ENCODE assay signal across 8 cellular contexts in the genomic region with DNA sequence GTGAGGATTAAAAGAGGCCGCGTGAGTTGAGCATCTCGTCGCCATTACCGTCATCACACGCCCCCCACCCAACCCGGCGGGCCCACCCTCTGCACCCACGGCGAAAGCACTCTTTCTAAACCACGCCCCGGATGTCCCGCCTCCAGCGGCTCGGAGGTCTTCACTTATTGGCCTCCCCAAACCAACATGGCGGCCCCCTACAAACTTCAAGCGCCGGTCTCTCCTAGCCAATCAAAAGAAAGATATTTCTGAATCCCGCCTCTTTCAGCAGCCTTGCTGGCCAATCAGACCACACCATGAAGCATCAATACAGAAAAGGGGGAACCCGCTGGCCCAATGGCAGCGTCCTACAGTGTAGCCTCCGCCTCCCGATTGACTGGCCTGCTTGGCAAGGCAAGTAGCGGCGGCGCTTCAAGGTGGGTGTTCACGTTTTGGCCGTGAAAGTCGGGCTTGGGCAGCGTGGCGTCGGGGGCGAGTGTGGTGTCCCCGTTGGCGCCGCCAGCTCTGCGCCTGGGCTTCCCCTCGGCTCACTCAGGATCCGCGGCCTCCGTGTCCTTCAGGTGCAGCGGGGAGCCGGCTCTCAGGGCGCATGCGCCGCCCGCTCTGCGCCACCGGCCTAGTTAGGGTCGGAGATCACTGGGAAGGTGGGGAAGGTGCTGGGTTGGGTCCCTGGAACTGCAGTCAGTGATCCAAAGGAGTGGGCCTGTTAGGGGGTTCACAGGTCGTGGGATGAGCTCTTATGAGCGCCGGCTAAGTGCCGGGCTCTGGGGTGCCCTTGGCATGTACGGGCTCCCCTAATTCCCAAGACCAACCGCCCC. TPM values are rescaled to one million over a fixed set of nuclear protein-coding genes. Genes with fewer than 3 reads are reported as not detected.
DNase-seq lines count a peak whose midpoint lies in the region; ATAC-seq and TF ChIP-seq lines count a peak whose summit lies in the region.

TSS of gene NDUFS8 (plus strand) at position 364 of the 818 bp plus-strand sequence. CDS start 1,471 bp downstream, outside the sequence.

- TF ChIP-seq CTCF in spleen (IDR thresholded peaks at IDR 0.05 in 8 of 11, conservative IDR thresholded peaks at IDR 0.05 in 3 of 11) = peak in 2 of 11 experiments; percentile 13 to 25

- peak; percentile 100 for DNase-seq in AG08396 (ENCODE audit: low spot score)
- peak; percentile 98 for DNase-seq in NCI-H345 treated with DMSO at 0.1 percent for 48 hours (lab: John Stamatoyannopoulos, UW; ENCODE audit: unreplicated experiment)
- DNase-seq in activated CD4-positive, CD25-positive, alpha-beta regulatory T cell (lab: John Stamatoyannopoulos, UW) = peak; percentile 89 to 94 (median 92)
- peak; percentile 98 for DNase-seq in central memory CD4-positive, alpha-beta T cell
- peak; percentile 99 for DNase-seq in inferior parietal cortex (ENCODE audit: extremely low spot score)
- peak; percentile 98 for DNase-seq in spleen

- peak within 1 kb of the TSS; percentile 78 to 92 (median 88) for H3K27ac ChIP-seq in spleen

- H3K4me1 ChIP-seq in spleen = peaks cover 9 to 64% (median 32%) of the 10 kb centered on the region in 6 donors

- peaks cover 0 to 62% (median 16%) of the 10 kb centered on the region in 6 donors for H3K36me3 ChIP-seq in spleen

- no peaks in the 10 kb centered on the region for H3K9me3 ChIP-seq in spleen

- intact Hi-C loops in spleen (cut with DNase I; ENCODE audit: low total_unique reads) = no loop called here

- ATAC-seq in GM19023 (IDR thresholded peaks at IDR 0.05; ENCODE audit: unreplicated experiment) = peak; percentile 92
- ATAC-seq in HG03280 (IDR thresholded peaks at IDR 0.05; ENCODE audit: unreplicated experiment) = peak; percentile 97

- peak in 1 of 3 donors; percentile 13 for TF ChIP-seq POLR2A in spleen (IDR thresholded peaks at IDR 0.05)

- H3K27me3 ChIP-seq in spleen (replicated peaks in 1 of 7) = no peaks in the 10 kb centered on the region

- peak within 1 kb of the TSS; percentile 66 to 97 (median 86) for H3K4me3 ChIP-seq in spleen

- 0 to 1% (median 0%) methylated on average over 26 to 56 of the region's 56 CpGs for WGBS in spleen, 5 donors

RNA-seq across cellular contexts. Expression of gene NDUFS8, which starts in this region (rescaled TPM):
- 100 to 1,000 TPM in 2 of 7 donors, 10 to 100 TPM in 5; 75.4 to 125 (median 91.5) TPM for total RNA-seq in spleen
- polyA plus RNA-seq in spleen = 100 to 1,000 TPM in 2 of 3 donors, 10 to 100 TPM in 1; 94.8 to 132 (median 105) TPM

Comparison
In these comparisons a context has a peak if more than half of its experiments do, and no peak if none do; other contexts are left out.
1. Peak in every context shown above with its lines: DNase-seq, ATAC-seq, H3K4me3 ChIP-seq and H3K27ac ChIP-seq.